Comparison of ENCODE assay signal across 1 cellular context in genomic region chr3:168220609-168221008, GRCh38.
TF ChIP-seq lines count a peak whose summit lies in the region.

No MANE protein-coding gene starts in this region.

TF ChIP-seq in SK-N-SH treated with all-trans-retinoic acid at 6 μM for 48 hours, 23 proteins besides CTCF, POLR2A, EP300 and RAD21 (continued from another document):
- TF ChIP-seq TSHZ2 (CRISPR knock-in tag; IDR thresholded peaks at IDR 0.05) (no peak), GLIS3 (CRISPR knock-in tag; IDR thresholded peaks at IDR 0.05) (no peak), ESRRG (CRISPR knock-in tag; IDR thresholded peaks at IDR 0.05) (no peak), ZFP3 (CRISPR knock-in tag; IDR thresholded peaks at IDR 0.05) (no peak), RARB (CRISPR knock-in tag; IDR thresholded peaks at IDR 0.05) (no peak)
